ENCODE assay signal across 8 cellular contexts in genomic region chr1:16872152-16873075, GRCh38. TPM values are rescaled to one million over a fixed set of nuclear protein-coding genes. Genes with fewer than 3 reads are reported as not detected.
DNase-seq lines count a peak whose midpoint lies in the region; ATAC-seq, FAIRE-seq and TF ChIP-seq lines count a peak whose summit lies in the region.
"Not testable (repeated sequence)": the region's sequence is repeated elsewhere in the genome, so short reads cannot be mapped to it uniquely, and the experiment has no call there.

No MANE protein-coding gene starts in this region.

- H3K79me2 ChIP-seq in endothelial cell of umbilical vein (ENCODE audit: control insufficient read depth, insufficient read depth, low read length) = not testable (repeated sequence)

- POLR2A ChIA-PET in A673 (lab: Charles Lee; ENCODE audit: low non-redundant PET); RWPE1 (lab: Yijun Ruan, JAX; ENCODE audit: low non-redundant PET); endothelial cell of umbilical vein (lab: Charles Lee): not testable (repeated sequence)

- not testable (repeated sequence) for H4K20me1 ChIP-seq in endothelial cell of umbilical vein (replicated peaks; ENCODE audit: control insufficient read depth, extremely low read depth, insufficient read depth, low read length)

- not testable (repeated sequence) for H3K36me3 ChIP-seq in A673 (ENCODE audit: insufficient read depth, low read length, poor library complexity, severe bottlenecking); endothelial cell of umbilical vein (ENCODE audit: control insufficient read depth in 2 of 2, extremely low read depth in 1 of 2, insufficient read depth in 2 of 2, low read length in 2 of 2)

- H3K36me3 Mint-ChIP-seq in activated naive CD4-positive, alpha-beta T cell treated with anti-CD3 and anti-CD28 coated beads, Interleukin-2, amount 50 U/mL, for 24 hours; nephron (ENCODE audit: low read depth): not testable (repeated sequence)

- H3K4me1 Mint-ChIP-seq in activated naive CD4-positive, alpha-beta T cell treated with anti-CD3 and anti-CD28 coated beads, Interleukin-2, amount 50 U/mL, for 24 hours = peaks cover 17% of the 10 kb centered on the region
- not testable (repeated sequence) for H3K4me1 Mint-ChIP-seq in nephron

- H3K9me1 ChIP-seq in endothelial cell of umbilical vein (replicated peaks; ENCODE audit: control insufficient read depth, extremely low read depth, insufficient read depth, low read length) = not testable (repeated sequence)

- peak overlapping the region; percentile 79 for H3K27ac Mint-ChIP-seq in activated naive CD4-positive, alpha-beta T cell treated with anti-CD3 and anti-CD28 coated beads, Interleukin-2, amount 50 U/mL, for 24 hours
- not testable (repeated sequence) for H3K27ac Mint-ChIP-seq in nephron

- not testable (repeated sequence) for H3K27ac ChIP-seq in A673 (ENCODE audit: low read depth, low read length, poor library complexity, severe bottlenecking); RWPE1; endothelial cell of umbilical vein (ENCODE audit: insufficient read depth, low read depth, low read length)

- H3K9ac ChIP-seq in endothelial cell of umbilical vein (replicated peaks; ENCODE audit: extremely low read depth, insufficient read depth, low read length) = not testable (repeated sequence)

- H3K4me3 Mint-ChIP-seq in activated naive CD4-positive, alpha-beta T cell treated with anti-CD3 and anti-CD28 coated beads, Interleukin-2, amount 50 U/mL, for 24 hours = peak overlapping the region; percentile 80
- H3K4me3 Mint-ChIP-seq in nephron = peak overlapping the region; percentile 78 to 84 (median 82)

- peak overlapping the region; percentile 74 for H3K4me2 ChIP-seq in endothelial cell of umbilical vein (ENCODE audit: insufficient read depth, low read length)

- peak; percentile 59 for ATAC-seq in GM21360 (IDR thresholded peaks at IDR 0.05; ENCODE audit: unreplicated experiment)

- dilution Hi-C loops in endothelial cell of umbilical vein (cut with MboI; ENCODE audit: extremely low pct_ligation_motif_present, low sequenced_read_pairs) = not testable (repeated sequence)

- H3K4me3 ChIP-seq in A673 (ENCODE audit: low read depth, low read length, poor library complexity, severe bottlenecking) (peak overlapping the region; percentile 27), endothelial cell of umbilical vein (replicated peaks in 1 of 3; ENCODE audit: insufficient read depth in 1 of 3, low read depth in 1 of 3, low read length in 3 of 3) (peak overlapping the region; percentile 9 to 52 (median 50))

- TF ChIP-seq CTCF in A673 (conservative IDR thresholded peaks at IDR 0.05; ENCODE audit: low read depth, low read length); RWPE1 (conservative IDR thresholded peaks at IDR 0.05; ENCODE audit: low read depth); endothelial cell of umbilical vein (IDR thresholded peaks at IDR 0.05; ENCODE audit: extremely low read depth in 1 of 2, insufficient read depth in 1 of 2, low read depth in 1 of 2, low read length in 2 of 2); nephron (IDR thresholded peaks at IDR 0.05; ENCODE audit: unreplicated experiment in 3 of 3): not testable (repeated sequence)

- peak overlapping the region; percentile 93 for H2AFZ ChIP-seq in endothelial cell of umbilical vein (ENCODE audit: low read depth, low read length)

- FAIRE-seq in endothelial cell of umbilical vein (lab: Jason Lieb, UNC) = peak; percentile 94

- not testable (repeated sequence) for TF ChIP-seq POLR2A in endothelial cell of umbilical vein (IDR thresholded peaks at IDR 0.05; ENCODE audit: low read depth, low read length)

- CTCF ChIA-PET in A673 (lab: Charles Lee); RWPE1 (lab: Yijun Ruan, JAX); endothelial cell of umbilical vein (lab: Charles Lee): not testable (repeated sequence)

- intact Hi-C loops in A673 (cut with micrococcal nuclease; ENCODE audit: unreplicated experiment); endothelial cell of umbilical vein (cut with micrococcal nuclease): not testable (repeated sequence)

- DNase-seq in A673 (ENCODE audit: low spot score) = peak; percentile 81
- peak; percentile 45 for DNase-seq in RWPE1 (ENCODE audit: low spot score)
- peak; percentile 66 for DNase-seq in endothelial cell of umbilical vein (ENCODE audit: low read depth, low spot score)
- DNase-seq in iPS DF 19.7 (ENCODE audit: low read depth, low spot score) = peak; percentile 97
- DNase-seq in stimulated activated CD4-positive, alpha-beta T cell treated with anti-CD3 and anti-CD28 coated beads, Interleukin-2, amount 100 ng/mL, for 48 hours = peak; percentile 57 to 71

- H3K27me3 ChIP-seq in A673 (replicated peaks; ENCODE audit: insufficient read depth, low read depth, low read length, poor library complexity) = not testable (repeated sequence)
- peaks cover 12 to 25% of the 10 kb centered on the region in 2 experiments for H3K27me3 ChIP-seq in endothelial cell of umbilical vein (ENCODE audit: control insufficient read depth in 2 of 2, insufficient read depth in 2 of 2, low read length in 2 of 2)

- not testable (repeated sequence) for BruUV-seq in A673 (replicated peaks; lab: Mats Ljungman, UMichigan)
- BruUV-seq in endothelial cell of umbilical vein (replicated peaks; lab: Mats Ljungman, UMichigan) = TSS peak; percentile 100

- peaks cover 22% of the 10 kb centered on the region for H3K27me3 Mint-ChIP-seq in activated naive CD4-positive, alpha-beta T cell treated with anti-CD3 and anti-CD28 coated beads, Interleukin-2, amount 50 U/mL, for 24 hours
- peaks cover 52% of the 10 kb centered on the region for H3K27me3 Mint-ChIP-seq in nephron (ENCODE audit: low read depth)

- H3K9me3 ChIP-seq in A673 (ENCODE audit: low read depth, low read length, poor library complexity, severe bottlenecking); endothelial cell of umbilical vein (replicated peaks; ENCODE audit: control insufficient read depth, insufficient read depth, low read length): not testable (repeated sequence)

- H3K4me1 ChIP-seq in A673 (ENCODE audit: insufficient read depth, low read length, poor library complexity, severe bottlenecking); endothelial cell of umbilical vein (ENCODE audit: control insufficient read depth, extremely low read depth, insufficient read depth, low read length): not testable (repeated sequence)

- not testable (repeated sequence) for H3K9me3 Mint-ChIP-seq in activated naive CD4-positive, alpha-beta T cell treated with anti-CD3 and anti-CD28 coated beads, Interleukin-2, amount 50 U/mL, for 24 hours; nephron

RNA-seq across cellular contexts. Expression of gene RNU1-2, which starts 23.4 kb away (rescaled TPM):
- total RNA-seq in A673 (2021) (1,866 and 1,908 TPM in 2 replicates), endothelial cell of umbilical vein (1,319 and 2,019 TPM in 2 replicates)
- polyA plus RNA-seq in endothelial cell of umbilical vein = under 0.01 and 206 TPM in 2 replicates
- under 0.01 TPM in 1 of 2 replicates, not detected in the other for polyA plus RNA-seq in endothelial cell of umbilical vein (2011; cell fraction: cytosol; rRNA removed)
- under 0.01 TPM in 2 replicates for polyA plus RNA-seq in endothelial cell of umbilical vein (2011; cell fraction: nucleus; rRNA removed)
- polyA plus RNA-seq in endothelial cell of umbilical vein (2012) = 123 TPM in 1 of 2 replicates, not detected in the other
- 9,566 and 13,963 TPM in 2 replicates for polyA minus RNA-seq in endothelial cell of umbilical vein
- 46,668 TPM for polyA minus RNA-seq in endothelial cell of umbilical vein (2011; cell fraction: cytosol; rRNA and poly(A)+ RNA removed)
- polyA minus RNA-seq in endothelial cell of umbilical vein (2011; cell fraction: nucleus; rRNA and poly(A)+ RNA removed) = 60,677 and 87,675 TPM in 2 replicates

RNA-seq across cellular contexts. Expression of gene CROCC, which starts 49.3 kb away (rescaled TPM):
- total RNA-seq in A673 (2021) (30.2 and 33.2 TPM in 2 replicates), endothelial cell of umbilical vein (27.0 and 35.5 TPM in 2 replicates)
- 18.2 and 18.3 TPM in 2 replicates for polyA plus RNA-seq in endothelial cell of umbilical vein
- 7.7 and 13.1 TPM in 2 replicates for polyA plus RNA-seq in endothelial cell of umbilical vein (2011; cell fraction: cytosol; rRNA removed)
- 109 and 119 TPM in 2 replicates for polyA plus RNA-seq in endothelial cell of umbilical vein (2011; cell fraction: nucleus; rRNA removed)
- polyA plus RNA-seq in endothelial cell of umbilical vein (2012) = 9.1 and 12.6 TPM in 2 replicates
- 17.1 and 22.0 TPM in 2 replicates for polyA minus RNA-seq in endothelial cell of umbilical vein
- polyA minus RNA-seq in endothelial cell of umbilical vein (2011; cell fraction: cytosol; rRNA and poly(A)+ RNA removed) = 4.6 TPM
- polyA minus RNA-seq in endothelial cell of umbilical vein (2011; cell fraction: nucleus; rRNA and poly(A)+ RNA removed) = 17.1 and 25.7 TPM in 2 replicates

Comparison
In these comparisons a context has a peak if more than half of its experiments do, and no peak if none do; other contexts are left out.
1. DNase-seq: peak in every context shown above with its lines; median percentile 97 in iPS DF 19.7; 81 in A673; 66 in endothelial cell of umbilical vein; 64 in stimulated activated CD4-positive, alpha-beta T cell treated with anti-CD3 and anti-CD28 coated beads, Interleukin-2, amount 100 ng/mL, for 48 hours; 45 in RWPE1.